In genomic region chr2:240585101-240585500, GRCh38 we compare ENCODE assay signal across 8 cellular contexts. TPM values are rescaled to one million over a fixed set of nuclear protein-coding genes. Genes with fewer than 3 reads are reported as not detected.
A peak's percentile ranks its signal among the peaks of the same experiment; 100 is the strongest.
DNase-seq lines count a peak whose midpoint lies in the region; ATAC-seq and TF ChIP-seq lines count a peak whose summit lies in the region.

No MANE protein-coding gene starts in this region.

- H3K27me3 ChIP-seq in SJSA1 (replicated peaks) (no peaks in the 10 kb centered on the region), heart left ventricle (no peaks in the 10 kb centered on the region), spleen (replicated peaks in 1 of 7) (no peaks in the 10 kb centered on the region)

- TF ChIP-seq CTCF in heart left ventricle (IDR thresholded peaks at IDR 0.05) (no peak), spleen (IDR thresholded peaks at IDR 0.05 in 8 of 11, conservative IDR thresholded peaks at IDR 0.05 in 3 of 11) (no peak)

- H3K4me1 ChIP-seq in SJSA1 (replicated peaks) (peaks cover 19% of the 10 kb centered on the region), heart left ventricle (peaks cover 7 to 61% (median 38%) of the 10 kb centered on the region in 12 donors), spleen (peaks cover 28 to 83% (median 56%) of the 10 kb centered on the region in 6 donors)

- ATAC-seq in GM18511 (IDR thresholded peaks at IDR 0.05; ENCODE audit: unreplicated experiment) (peak; percentile 38), HG02678 (IDR thresholded peaks at IDR 0.05; ENCODE audit: unreplicated experiment) (peak; percentile 22), heart left ventricle (no peak)

- TF ChIP-seq POLR2A in heart left ventricle (IDR thresholded peaks at IDR 0.05) (no peak), spleen (IDR thresholded peaks at IDR 0.05) (no peak)

- H3K4me3 ChIP-seq in SJSA1 (peak overlapping the region; percentile 80), heart left ventricle (peak overlapping the region in 11 of 12 donors; percentile 72 to 97 (median 84)), spleen (peak overlapping the region; percentile 89 to 100 (median 96))

- no peak overlapping the region for H3K27ac ChIP-seq in SJSA1
- peak overlapping the region in 3 of 12 donors; percentile 92 to 98 (median 95) for H3K27ac ChIP-seq in heart left ventricle
- H3K27ac ChIP-seq in spleen = peak overlapping the region in 7 of 8 donors; percentile 94 to 98 (median 97)

- peaks cover 25% of the 10 kb centered on the region for H3K36me3 ChIP-seq in SJSA1
- peaks cover 0 to 11% (median 3%) of the 10 kb centered on the region in 9 donors for H3K36me3 ChIP-seq in heart left ventricle
- H3K36me3 ChIP-seq in spleen = peaks cover 0 to 17% (median 9%) of the 10 kb centered on the region in 6 donors

- H3K9me3 ChIP-seq in SJSA1 (replicated peaks) (no peaks in the 10 kb centered on the region), heart left ventricle (peaks cover 0 to 9% (median 0%) of the 10 kb centered on the region in 12 donors), spleen (peaks cover 0 to 8% (median 6%) of the 10 kb centered on the region in 8 donors)

- no peak for DNase-seq in SJSA1 (ENCODE audit: low read depth in 1 of 2, low spot score in 2 of 2)
- peak in 1 of 5 donors; percentile 24 for DNase-seq in heart left ventricle
- peak; percentile 79 for DNase-seq in spleen
- DNase-seq in T-helper 9 cell = no peak
- DNase-seq in NCI-H1694 treated with DMSO at 0.1 percent for 48 hours (lab: John Stamatoyannopoulos, UW) = no peak
- no peak for DNase-seq in NCI-H510A treated with DMSO at 0.1 percent for 48 hours (lab: John Stamatoyannopoulos, UW)

- 65 to 80% (median 74%) methylated on average over 6 of the region's 6 CpGs for WGBS in heart left ventricle, 4 donors
- WGBS in spleen, 5 donors = 58 to 84% (median 72%) methylated on average over 6 of the region's 6 CpGs

- intact Hi-C loops in heart left ventricle (cut with DNase I) = loop anchor here in 1 of 10 donors (2.0 to 10.0 kb wide), 2 partner anchors 16 to 350 kb away; partner anchors contain the start of gene RNPEPL1
- intact Hi-C loops in spleen (cut with DNase I; ENCODE audit: low total_unique reads) = no loop called here

RNA-seq across cellular contexts. Expression of gene CAPN10, which starts 1.4 kb away (rescaled TPM):
- 17.7 and 34.0 TPM in 2 replicates for total RNA-seq in SJSA1 (2014; rRNA removed; shearing (Covaris generic))
- total RNA-seq in heart left ventricle (10 to 100 TPM; 14.9 to 35.6 (median 21.9) TPM), spleen (10 to 100 TPM; 43.0 to 82.6 (median 59.4) TPM)
- polyA plus RNA-seq in heart left ventricle (10 to 100 TPM; 17.4 to 39.7 TPM), spleen (10 to 100 TPM; 34.7 to 83.1 (median 66.1) TPM)

RNA-seq across cellular contexts. Expression of gene RNPEPL1, which starts 16.8 kb away (rescaled TPM):
- 14.3 and 14.9 TPM in 2 replicates for total RNA-seq in SJSA1 (2014; rRNA removed; shearing (Covaris generic))
- total RNA-seq in heart left ventricle = 100 to 1,000 TPM in 2 of 9 donors, 10 to 100 TPM in 7; 67.5 to 149 (median 91.0) TPM
- 100 to 1,000 TPM in 1 of 2 donors, 10 to 100 TPM in 1; 75.9 to 206 TPM for polyA plus RNA-seq in heart left ventricle
- total RNA-seq in spleen = 100 to 1,000 TPM in 2 of 7 donors, 10 to 100 TPM in 5; 57.2 to 116 (median 73.0) TPM
- polyA plus RNA-seq in spleen = 100 to 1,000 TPM in 2 of 3 donors, 10 to 100 TPM in 1; 79.8 to 165 (median 107) TPM

RNA-seq across cellular contexts. Expression of gene DUSP28, which starts 24.9 kb away (rescaled TPM):
- total RNA-seq in SJSA1 (2014; rRNA removed; shearing (Covaris generic)) = 3.9 and 8.6 TPM in 2 replicates
- total RNA-seq in heart left ventricle (10 to 100 TPM in 7 of 9 donors, 1 to 10 TPM in 2; 6.7 to 23.9 (median 15.4) TPM), spleen (10 to 100 TPM in 1 of 7 donors, 1 to 10 TPM in 6; 5.9 to 13.6 (median 7.1) TPM)
- polyA plus RNA-seq in heart left ventricle (1 to 10 TPM; 3.6 to 9.3 TPM), spleen (1 to 10 TPM; 6.5 to 9.0 (median 7.9) TPM)

RNA-seq across cellular contexts. Expression of gene ANKMY1, which starts 27.3 kb away (rescaled TPM):
- 8.1 and 18.8 TPM in 2 replicates for total RNA-seq in SJSA1 (2014; rRNA removed; shearing (Covaris generic))
- total RNA-seq in heart left ventricle (10 to 100 TPM in 1 of 9 donors, 1 to 10 TPM in 8; 3.1 to 11.7 (median 5.6) TPM), spleen (10 to 100 TPM; 26.5 to 45.5 (median 30.1) TPM)
- polyA plus RNA-seq in heart left ventricle (1 to 10 TPM; 2.4 to 4.9 TPM), spleen (10 to 100 TPM in 1 of 3 donors, 1 to 10 TPM in 2; 7.6 to 11.4 (median 8.1) TPM)

RNA-seq across cellular contexts. Expression of gene GPR35, which starts 40.2 kb away (rescaled TPM):
- total RNA-seq in SJSA1 (2014; rRNA removed; shearing (Covaris generic)) = 0.13 TPM in 1 of 2 replicates, not detected in the other
- total RNA-seq in heart left ventricle (1 to 10 TPM in 3 of 9 donors, under 1 TPM in 5, not detected in 1; 0.48 to 2.7 (median 0.78) TPM), spleen (10 to 100 TPM; 10.3 to 25.3 (median 18.7) TPM)
- polyA plus RNA-seq in heart left ventricle (1 to 10 TPM; 1.1 to 1.3 TPM), spleen (10 to 100 TPM in 2 of 3 donors, 1 to 10 TPM in 1; 7.4 to 19.1 (median 17.8) TPM)

Comparison
In these comparisons a context has a peak if more than half of its experiments do, and no peak if none do; other contexts are left out.
1. ATAC-seq: peak in GM18511 (single experiment) and HG02678 (single experiment); none in heart left ventricle (0 of 4).
2. Peak in every context shown above with its lines, with median percentiles within 50 percentile points of each other: H3K4me3 ChIP-seq.